9 cellular contexts compared by ENCODE assay signal in genomic region chr9:128094166-128094949, GRCh38. TPM values are rescaled to one million over a fixed set of nuclear protein-coding genes. Genes with fewer than 3 reads are reported as not detected.
A peak's percentile ranks its signal among the peaks of the same experiment; 100 is the strongest.
DNase-seq lines count a peak whose midpoint lies in the region; ATAC-seq, FAIRE-seq and TF ChIP-seq lines count a peak whose summit lies in the region.
"Had no signal": no experiment of that assay in that cellular context is flagged by ENCODE, and none has a peak within 500 bp of the region (broad histone marks: within the 10 kb centered on the region; RNA-seq: fewer than 3 reads in every experiment).

No MANE protein-coding gene starts in this region.

- peak overlapping the region in 7 of 8 donors; percentile 53 to 94 (median 76) for H3K27ac Mint-ChIP-seq in CD8-positive, alpha-beta memory T cell
- peak overlapping the region; percentile 98 for H3K27ac Mint-ChIP-seq in activated T-cell treated with anti-CD3 and anti-CD28 coated beads, Interleukin-2, amount 50 U/mL, for 24 hours
- peak overlapping the region; percentile 96 to 99 (median 99) for H3K27ac Mint-ChIP-seq in naive B cell

- H3K27ac ChIP-seq in CD8-positive, alpha-beta memory T cell (ENCODE audit: low read depth, low read length) = peak overlapping the region; percentile 72
- peak overlapping the region; percentile 90 for H3K27ac ChIP-seq in PC-3 (ENCODE audit: low read length)

- ATAC-seq in GM21423 (IDR thresholded peaks at IDR 0.05; ENCODE audit: unreplicated experiment) (peak; percentile 81), PC-3 (peak; percentile 75), esophagus mucosa (peak; percentile 85), naive B cell (ENCODE audit: low read depth in 2 of 2) (peak; percentile 96 to 97)

- H3K4me2 ChIP-seq in PC-3 (ENCODE audit: low read length) = peak overlapping the region; percentile 86

- H3K27me3 Mint-ChIP-seq in CD8-positive, alpha-beta memory T cell = peaks cover 0 to 2% of the 10 kb centered on the region in 2 donors
- H3K27me3 Mint-ChIP-seq in activated T-cell treated with anti-CD3 and anti-CD28 coated beads, Interleukin-2, amount 50 U/mL, for 24 hours = no peaks in the 10 kb centered on the region
- no peaks in the 10 kb centered on the region for H3K27me3 Mint-ChIP-seq in naive B cell

- H3K36me3 ChIP-seq in CD8-positive, alpha-beta memory T cell (ENCODE audit: insufficient read depth, low read length) = peaks cover 8% of the 10 kb centered on the region
- no peaks in the 10 kb centered on the region for H3K36me3 ChIP-seq in PC-3 (ENCODE audit: low read depth, low read length)

- no peaks in the 10 kb centered on the region for H3K27me3 ChIP-seq in CD8-positive, alpha-beta memory T cell (ENCODE audit: insufficient read depth, low read length, poor library complexity, severe bottlenecking)
- H3K27me3 ChIP-seq in PC-3 (ENCODE audit: low read length) = no peaks in the 10 kb centered on the region

- intact Hi-C loops in PC-3 (cut with micrococcal nuclease) = loop anchor here (2.0 kb wide), 1 partner anchor 26 kb away; the partner anchor contains the start of gene SLC25A25

- H3K36me3 Mint-ChIP-seq in CD8-positive, alpha-beta memory T cell = peaks cover 0 to 52% (median 4%) of the 10 kb centered on the region in 3 donors
- peaks cover 42% of the 10 kb centered on the region for H3K36me3 Mint-ChIP-seq in activated T-cell treated with anti-CD3 and anti-CD28 coated beads, Interleukin-2, amount 50 U/mL, for 24 hours (ENCODE audit: low read depth)
- H3K36me3 Mint-ChIP-seq in naive B cell = no peaks in the 10 kb centered on the region

- no peaks in the 10 kb centered on the region for H3K9me3 ChIP-seq in CD8-positive, alpha-beta memory T cell (ENCODE audit: low read length)
- no peaks in the 10 kb centered on the region for H3K9me3 ChIP-seq in PC-3 (ENCODE audit: low read length)

- TF ChIP-seq CTCF in PC-3 (conservative IDR thresholded peaks at IDR 0.05; ENCODE audit: low read depth, low read length) = no peak

- CTCF ChIA-PET in CD8-positive, alpha-beta memory T cell (lab: Charles Lee) = interaction anchor here (1.1 kb wide), 1 partner anchor 55 kb away, joined by 3 read pairs; no protein-coding TSS in a partner anchor
- CTCF ChIA-PET in PC-3 (lab: Charles Lee) = interaction anchor here (0.6 to 0.7 kb wide), 2 partner anchors 9 to 16 kb away, joined by 3 read pairs; no protein-coding TSS in a partner anchor

- DNase-seq in CD8-positive, alpha-beta memory T cell = peak in 4 of 5 donors; percentile 22 to 73 (median 24)
- DNase-seq in HTR-8/SVneo (ENCODE audit: insufficient read length, low spot score) (peak; percentile 86), PC-3 (peak; percentile 96), naive B cell (peak; percentile 85)
- DNase-seq in activated T-cell treated with anti-CD3 and anti-CD28 coated beads, Interleukin-2, amount 50 U/mL, for 24 hours = peak; percentile 82
- DNase-seq in stimulated activated CD8-positive, alpha-beta memory T cell treated with anti-CD3 and anti-CD28 coated beads, Interleukin-7, amount 100 ng/mL, for 4 hours (ENCODE audit: low read depth in 2 of 2) = peak; percentile 61 to 76

- no peak for FAIRE-seq in HTR-8/SVneo (lab: Jason Lieb, UNC)

- H3K4me3 ChIP-seq in CD8-positive, alpha-beta memory T cell (ENCODE audit: low read length) = no peak overlapping the region
- peak overlapping the region; percentile 59 for H3K4me3 ChIP-seq in PC-3 (ENCODE audit: low read length)

- H3K9me3 Mint-ChIP-seq in CD8-positive, alpha-beta memory T cell = no peaks in the 10 kb centered on the region
- no peaks in the 10 kb centered on the region for H3K9me3 Mint-ChIP-seq in activated T-cell treated with anti-CD3 and anti-CD28 coated beads, Interleukin-2, amount 50 U/mL, for 24 hours
- no peaks in the 10 kb centered on the region for H3K9me3 Mint-ChIP-seq in naive B cell

- H3K4me1 ChIP-seq in CD8-positive, alpha-beta memory T cell (ENCODE audit: insufficient read depth, low read length) = peaks cover 83% of the 10 kb centered on the region
- peaks cover 40% of the 10 kb centered on the region for H3K4me1 ChIP-seq in PC-3 (ENCODE audit: insufficient read depth, low read length)

- no TSS peak for BruUV-seq in PC-3 (replicated peaks; lab: Mats Ljungman, UMichigan)

- no peak overlapping the region for H3K4me3 Mint-ChIP-seq in CD8-positive, alpha-beta memory T cell
- peak overlapping the region; percentile 70 for H3K4me3 Mint-ChIP-seq in activated T-cell treated with anti-CD3 and anti-CD28 coated beads, Interleukin-2, amount 50 U/mL, for 24 hours
- H3K4me3 Mint-ChIP-seq in naive B cell = peak overlapping the region; percentile 46 to 89 (median 66)

- peak overlapping the region; percentile 56 for H3K9ac ChIP-seq in PC-3 (ENCODE audit: low read length)

- peaks cover 5% of the 10 kb centered on the region for H3F3A ChIP-seq in PC-3 (ENCODE audit: low read length, unreplicated experiment)

- no peaks in the 10 kb centered on the region for H3K9me2 ChIP-seq in PC-3 (replicated peaks; ENCODE audit: low read length)

- peak overlapping the region; percentile 68 for H2AFZ ChIP-seq in PC-3 (ENCODE audit: low read length)

- POLR2A ChIA-PET in CD8-positive, alpha-beta memory T cell (lab: Charles Lee) = no interaction called here
- POLR2A ChIA-PET in PC-3 (lab: Charles Lee; ENCODE audit: unreplicated experiment) = interaction anchor here (0.5 to 0.7 kb wide), 3 partner anchors 25 to 105 kb away, joined by 3 to 15 read pairs (median 3); partner anchors contain the start of gene NAIF1

- H4K20me1 ChIP-seq in PC-3 (ENCODE audit: low read length) = peaks cover 4% of the 10 kb centered on the region

- peaks cover 70% of the 10 kb centered on the region for H3K79me2 ChIP-seq in PC-3 (ENCODE audit: low read length)

- peaks cover 61 to 86% (median 73%) of the 10 kb centered on the region in 3 donors for H3K4me1 Mint-ChIP-seq in CD8-positive, alpha-beta memory T cell
- peaks cover 87% of the 10 kb centered on the region for H3K4me1 Mint-ChIP-seq in activated T-cell treated with anti-CD3 and anti-CD28 coated beads, Interleukin-2, amount 50 U/mL, for 24 hours (ENCODE audit: low read depth)
- peaks cover 31 to 56% (median 55%) of the 10 kb centered on the region in 3 donors for H3K4me1 Mint-ChIP-seq in naive B cell

RNA-seq across cellular contexts. Expression of gene SLC25A25, which starts 26.3 kb away (rescaled TPM):
- total RNA-seq in CD8-positive, alpha-beta memory T cell = 10 to 100 TPM; 17.7 to 17.8 TPM
- 19.8 TPM for polyA plus RNA-seq in CD8-positive, alpha-beta memory T cell
- total RNA-seq in PC-3 (2014; rRNA removed) (25.2 and 37.0 TPM in 2 replicates), esophagus mucosa (15.2 TPM)
- 10 to 100 TPM in 1 of 6 donors, 1 to 10 TPM in 5; 1.6 to 15.8 (median 9.0) TPM for polyA plus RNA-seq in naive B cell (ENCODE audit: low read depth in 6 of 6)

RNA-seq across cellular contexts. Expression of gene NAIF1, which starts 27.2 kb away (rescaled TPM):
- total RNA-seq in CD8-positive, alpha-beta memory T cell = 10 to 100 TPM; 13.1 to 14.0 TPM
- 13.5 TPM for polyA plus RNA-seq in CD8-positive, alpha-beta memory T cell
- total RNA-seq in PC-3 (2014; rRNA removed) = 8.4 and 11.1 TPM in 2 replicates
- total RNA-seq in esophagus mucosa = 7.1 TPM
- polyA plus RNA-seq in naive B cell (ENCODE audit: low read depth in 6 of 6) = 10 to 100 TPM in 4 of 6 donors, 1 to 10 TPM in 2; 7.2 to 21.6 (median 12.3) TPM

RNA-seq across cellular contexts. Expression of gene PTGES2, which starts 33.2 kb away (rescaled TPM):
- total RNA-seq in CD8-positive, alpha-beta memory T cell = 10 to 100 TPM; 67.0 to 68.3 TPM
- 51.7 TPM for polyA plus RNA-seq in CD8-positive, alpha-beta memory T cell
- 250 and 258 TPM in 2 replicates for total RNA-seq in PC-3 (2014; rRNA removed)
- 52.0 TPM for total RNA-seq in esophagus mucosa
- polyA plus RNA-seq in naive B cell (ENCODE audit: low read depth in 6 of 6) = 10 to 100 TPM; 31.1 to 63.8 (median 40.8) TPM

RNA-seq across cellular contexts. Expression of gene LCN2, which starts 54.9 kb away (rescaled TPM):
- not detected for total RNA-seq in CD8-positive, alpha-beta memory T cell
- polyA plus RNA-seq in CD8-positive, alpha-beta memory T cell = not detected
- total RNA-seq in PC-3 (2014; rRNA removed) = 153 and 154 TPM in 2 replicates
- total RNA-seq in esophagus mucosa = 525 TPM
- polyA plus RNA-seq in naive B cell (ENCODE audit: low read depth in 6 of 6) = 1 to 10 TPM in 2 of 6 donors, under 1 TPM in 1, not detected in 3; 0.44 to 1.2 (median 1.2) TPM
- total RNA-seq: T-helper 2 cell treated with Interferon-gamma antibody and Interleukin-4, amounts not matched to agents 100 ng/mL and 5 ng/mL, for 36 hours had no signal

Comparison
In these comparisons a context has a peak if more than half of its experiments do, and no peak if none do; other contexts are left out.
1. DNase-seq: peak in every context shown above with its lines; median percentile 96 in PC-3; 86 in HTR-8/SVneo; 85 in naive B cell; 82 in activated T-cell treated with anti-CD3 and anti-CD28 coated beads, Interleukin-2, amount 50 U/mL, for 24 hours; 68 in stimulated activated CD8-positive, alpha-beta memory T cell treated with anti-CD3 and anti-CD28 coated beads, Interleukin-7, amount 100 ng/mL, for 4 hours; 24 in CD8-positive, alpha-beta memory T cell.
2. H3K4me3 Mint-ChIP-seq: peak in activated T-cell treated with anti-CD3 and anti-CD28 coated beads, Interleukin-2, amount 50 U/mL, for 24 hours (single experiment) and naive B cell (8 of 8); none in CD8-positive, alpha-beta memory T cell (0 of 7).
3. Peak in every context shown above with its lines, with median percentiles within 50 percentile points of each other: H3K27ac Mint-ChIP-seq and ATAC-seq.